ENCODE assay signal across 23 cellular contexts in genomic region chr5:81349161-81349560, GRCh38. TPM values are rescaled to one million over a fixed set of nuclear protein-coding genes. Genes with fewer than 3 reads are reported as not detected.
A peak's percentile ranks its signal among the peaks of the same experiment; 100 is the strongest.
DNase-seq lines count a peak whose midpoint lies in the region; ATAC-seq and TF ChIP-seq lines count a peak whose summit lies in the region.
"Had no signal": no experiment of that assay in that cellular context is flagged by ENCODE, and none has a peak within 500 bp of the region (broad histone marks: within the 10 kb centered on the region; RNA-seq: fewer than 3 reads in every experiment).

No MANE protein-coding gene starts in this region.

- H3K27me3 ChIP-seq in GM23338 (ENCODE audit: insufficient read depth), result no peaks in the 10 kb centered on the region
- H3K27me3 ChIP-seq in HUES64 (ENCODE audit: insufficient read depth, low read length), result no peaks in the 10 kb centered on the region
- no peaks in the 10 kb centered on the region for H3K27me3 ChIP-seq in esophagus muscularis mucosa
- no peaks in the 10 kb centered on the region for H3K27me3 ChIP-seq in neural progenitor cell
- no peaks in the 10 kb centered on the region for H3K27me3 ChIP-seq in effector memory CD4-positive, alpha-beta T cell (replicated peaks; ENCODE audit: control insufficient read depth, insufficient read depth, low read length, poor library complexity, severe bottlenecking)
- H3K27me3 ChIP-seq: BLaER1 had no signal

- peak; percentile 55; the same call in 2 of the 3 replicates for ATAC-seq in GM23338
- ATAC-seq in HG03139 (IDR thresholded peaks at IDR 0.05; ENCODE audit: unreplicated experiment), result no peak
- ATAC-seq: CD8-positive, alpha-beta T cell; GM12878 had no signal

- H3K36me3 ChIP-seq in GM23338 (ENCODE audit: insufficient read depth) (no peaks in the 10 kb centered on the region), HUES64 (ENCODE audit: insufficient read depth, low read length) (no peaks in the 10 kb centered on the region), esophagus muscularis mucosa (no peaks in the 10 kb centered on the region), neural progenitor cell (no peaks in the 10 kb centered on the region)
- no peaks in the 10 kb centered on the region for H3K36me3 ChIP-seq in effector memory CD4-positive, alpha-beta T cell (ENCODE audit: control insufficient read depth, insufficient read depth, low read length)
- H3K36me3 ChIP-seq: BLaER1, HAP-1 had no signal

- TF ChIP-seq EP300 in esophagus muscularis mucosa (IDR thresholded peaks at IDR 0.05), result no peak

- H3K4me1 Mint-ChIP-seq in GM23338 (peaks cover 11% of the 10 kb centered on the region), neural progenitor cell (peaks cover 7% of the 10 kb centered on the region)
- H3K4me1 Mint-ChIP-seq: B cell; CD4-positive, CD25-positive, alpha-beta regulatory T cell had no signal

- WGBS in HUES64, result 80% methylated on average over 4 of the region's 4 CpGs
- 77% methylated on average over 4 of the region's 4 CpGs for WGBS in esophagus muscularis mucosa

- H3K27ac ChIP-seq in GM23338 (ENCODE audit: low read depth) (no peak overlapping the region), HUES64 (ENCODE audit: low read depth, low read length) (0 out of 2 replicates have a peak overlapping the region, but pooled peaks have one; percentile 21), esophagus muscularis mucosa (replicated peaks in 1 of 4) (no peak overlapping the region), neural progenitor cell (no peak overlapping the region)
- H3K27ac ChIP-seq in effector memory CD4-positive, alpha-beta T cell (ENCODE audit: insufficient read depth, low read length, poor library complexity, severe bottlenecking), result no peak overlapping the region
- H3K27ac ChIP-seq: 22Rv1, BLaER1, C4-2B had no signal

- H3K9me3 ChIP-seq in HUES64 (ENCODE audit: insufficient read depth, low read depth, low read length) (no peaks in the 10 kb centered on the region), esophagus muscularis mucosa (no peaks in the 10 kb centered on the region), neural progenitor cell (ENCODE audit: low read depth) (no peaks in the 10 kb centered on the region)
- H3K9me3 ChIP-seq in effector memory CD4-positive, alpha-beta T cell (ENCODE audit: control insufficient read depth, low read length), result no peaks in the 10 kb centered on the region
- H3K9me3 ChIP-seq: BLaER1, HAP-1 had no signal

- H3K4me1 ChIP-seq in GM23338 (ENCODE audit: insufficient read depth), result no peaks in the 10 kb centered on the region
- peaks cover 5% of the 10 kb centered on the region; the same call in 1 of the 2 replicates for H3K4me1 ChIP-seq in HUES64 (ENCODE audit: insufficient read depth, low read length)
- no peaks in the 10 kb centered on the region for H3K4me1 ChIP-seq in esophagus muscularis mucosa
- H3K4me1 ChIP-seq in neural progenitor cell, result peaks cover 22% of the 10 kb centered on the region
- H3K4me1 ChIP-seq in effector memory CD4-positive, alpha-beta T cell (ENCODE audit: control insufficient read depth, insufficient read depth, low read length, poor library complexity, severe bottlenecking), result no peaks in the 10 kb centered on the region
- H3K4me1 ChIP-seq: BLaER1, HAP-1 had no signal

- intact Hi-C loops in esophagus muscularis mucosa (cut with DNase I), result no loop called here

- H3K36me3 Mint-ChIP-seq in GM23338 (ENCODE audit: low read depth), result no peaks in the 10 kb centered on the region
- H3K36me3 Mint-ChIP-seq in neural progenitor cell, result no peaks in the 10 kb centered on the region
- H3K36me3 Mint-ChIP-seq: CD4-positive, CD25-positive, alpha-beta regulatory T cell; CD8-positive, alpha-beta T cell had no signal

- no peak for TF ChIP-seq POLR2A in esophagus muscularis mucosa (IDR thresholded peaks at IDR 0.05; ENCODE audit: low read depth)

- H3K9ac ChIP-seq in HUES64 (ENCODE audit: low read depth, low read length) (0 out of 2 replicates have a peak overlapping the region, but pooled peaks have one; percentile 5), neural progenitor cell (no peak overlapping the region)
- H3K9ac ChIP-seq: BLaER1 had no signal

- no peaks in the 10 kb centered on the region for H3K9me2 ChIP-seq in GM23338 (ENCODE audit: insufficient read depth)

- H4K20me1 ChIP-seq in GM23338 (replicated peaks; ENCODE audit: insufficient read depth) (no peaks in the 10 kb centered on the region), neural progenitor cell (ENCODE audit: low read depth) (no peaks in the 10 kb centered on the region)
- H4K20me1 ChIP-seq: BLaER1 had no signal

- no peaks in the 10 kb centered on the region for H3K79me2 ChIP-seq in GM23338 (replicated peaks; ENCODE audit: insufficient read depth)
- H3K79me2 ChIP-seq in neural progenitor cell (ENCODE audit: low read depth), result no peaks in the 10 kb centered on the region

- H3K4me3 Mint-ChIP-seq in GM23338 (no peak overlapping the region), neural progenitor cell (no peak overlapping the region)
- H3K4me3 Mint-ChIP-seq: B cell; CD4-positive, CD25-positive, alpha-beta regulatory T cell; CD8-positive, alpha-beta T cell; HFFc6 had no signal

- H3K27me3 Mint-ChIP-seq in GM23338 (ENCODE audit: insufficient read depth, low read depth, poor library complexity), result no peaks in the 10 kb centered on the region
- peaks cover 5% of the 10 kb centered on the region for H3K27me3 Mint-ChIP-seq in neural progenitor cell (ENCODE audit: insufficient read depth, low read depth)
- H3K27me3 Mint-ChIP-seq: B cell had no signal

- peak overlapping the region; percentile 53; the same call in 1 of the 2 replicates for H2AFZ ChIP-seq in GM23338
- H2AFZ ChIP-seq in neural progenitor cell (replicated peaks), result peak overlapping the region; percentile 84

- H3F3A ChIP-seq in GM23338 (replicated peaks; ENCODE audit: low read depth) (no peaks in the 10 kb centered on the region), neural progenitor cell (ENCODE audit: low read depth) (no peaks in the 10 kb centered on the region)

- H3K9me3 Mint-ChIP-seq in GM23338 (no peaks in the 10 kb centered on the region), neural progenitor cell (no peaks in the 10 kb centered on the region)
- H3K9me3 Mint-ChIP-seq: CD8-positive, alpha-beta T cell; HFFc6 had no signal

- H3K4me3 ChIP-seq in GM23338 (no peak overlapping the region), HUES64 (ENCODE audit: low read length) (no peak overlapping the region), esophagus muscularis mucosa (no peak overlapping the region), neural progenitor cell (no peak overlapping the region)
- H3K4me3 ChIP-seq in effector memory CD4-positive, alpha-beta T cell (ENCODE audit: insufficient read depth, low read depth, low read length, poor library complexity, severe bottlenecking), result no peak overlapping the region
- H3K4me3 ChIP-seq: BLaER1, GM12878, HAP-1 had no signal

- DNase-seq in GM23338 (ENCODE audit: low spot score), result peak; percentile 13
- DNase-seq in esophagus muscularis mucosa (ENCODE audit: extremely low spot score), result peak; percentile 77
- peak; percentile 55 for DNase-seq in neural progenitor cell (ENCODE audit: low spot score)
- no peak for DNase-seq in GM19240 (ENCODE audit: insufficient read length, low spot score)
- DNase-seq in effector memory CD4-positive, alpha-beta T cell, result no peak
- DNase-seq in DMS153 treated with DMSO at 0.1 percent for 48 hours (lab: John Stamatoyannopoulos, UW; ENCODE audit: unreplicated experiment), result no peak
- DNase-seq: Caco-2; CD4-positive, CD25-positive, alpha-beta regulatory T cell; CD8-positive, alpha-beta T cell; DMS153; DMS79; EL; GDM1; GOT3; HFFc6 had no signal

- no peak overlapping the region for H3K4me2 ChIP-seq in GM23338
- peak overlapping the region; percentile 19 for H3K4me2 ChIP-seq in neural progenitor cell
- H3K4me2 ChIP-seq: BLaER1 had no signal

- no peak for TF ChIP-seq CTCF in GM23338 (conservative IDR thresholded peaks at IDR 0.05; ENCODE audit: low read depth in 2 of 2)
- TF ChIP-seq CTCF in esophagus muscularis mucosa (IDR thresholded peaks at IDR 0.05), result no peak
- no peak for TF ChIP-seq CTCF in neural progenitor cell (IDR thresholded peaks at IDR 0.05)

- peak overlapping the region; percentile 73; the same call in 1 of the 2 replicates for H3K27ac Mint-ChIP-seq in GM23338
- peak overlapping the region; percentile 69 for H3K27ac Mint-ChIP-seq in neural progenitor cell
- H3K27ac Mint-ChIP-seq: B cell; CD8-positive, alpha-beta T cell; HFFc6 had no signal

TF ChIP-seq in GM23338, 12 proteins besides CTCF, POLR2A, EP300 and RAD21 (continues in another document):
- TF ChIP-seq EZH2 (IDR thresholded peaks at IDR 0.05; ENCODE audit: low read depth, unreplicated experiment), result no peak

RNA-seq across cellular contexts. Expression of gene ACOT12, which starts 44.8 kb away (rescaled TPM):
- total RNA-seq in GM23338 (2014; rRNA removed; shearing (Covaris generic)), result 1.4 TPM in 1 of 2 replicates, not detected in the other
- 0.15 and 0.54 TPM in 2 replicates for polyA plus RNA-seq in GM23338 (2016; fragmentation: Nextera tagmentation; extraction: Ambion mirVana)
- polyA plus RNA-seq in HUES64 (2013, experiment 1 of 2), result 0.25 TPM
- 0.19 TPM for polyA plus RNA-seq in HUES64 (2013, experiment 2 of 2)
- total RNA-seq in esophagus muscularis mucosa, result not detected
- total RNA-seq in neural progenitor cell (ENCODE audit: low replicate concordance), result 1.2 TPM in 1 of 2 replicates, not detected in the other
- total RNA-seq: B cell; CD4-positive, CD25-positive, alpha-beta regulatory T cell; CD8-positive, alpha-beta T cell; GM12878; HFFc6 had no signal
- polyA plus RNA-seq: CD4-positive, CD25-positive, alpha-beta regulatory T cell had no signal

RNA-seq across cellular contexts. Expression of gene ZCCHC9, which starts 47.8 kb away (rescaled TPM):
- total RNA-seq in GM23338 (2014; rRNA removed; shearing (Covaris generic)), result 30.4 and 31.1 TPM in 2 replicates
- 45.5 and 48.7 TPM in 2 replicates for polyA plus RNA-seq in GM23338 (2016; fragmentation: Nextera tagmentation; extraction: Ambion mirVana)
- polyA plus RNA-seq in HUES64 (2013, experiment 1 of 2), result 24.4 TPM
- 30.9 TPM for polyA plus RNA-seq in HUES64 (2013, experiment 2 of 2)
- total RNA-seq in esophagus muscularis mucosa, result 10 to 100 TPM; 18.7 to 38.6 (median 22.8) TPM
- total RNA-seq in neural progenitor cell (ENCODE audit: low replicate concordance), result 41.3 and 57.4 TPM in 2 replicates

Comparison
In these comparisons a context has a peak if more than half of its experiments do, and no peak if none do; other contexts are left out.
1. DNase-seq: peak in GM23338 (single experiment), esophagus muscularis mucosa (single experiment) and neural progenitor cell (single experiment); none in GM19240 (single experiment), effector memory CD4-positive, alpha-beta T cell (0 of 3) and DMS153 treated with DMSO at 0.1 percent for 48 hours (single experiment).